Comparison of ENCODE assay signal across 11 cellular contexts in genomic region chr5:15106530-15107283, GRCh38.
DNase-seq lines count a peak whose midpoint lies in the region; ATAC-seq and TF ChIP-seq lines count a peak whose summit lies in the region.
"Had no signal": no experiment of that assay in that cellular context is flagged by ENCODE, and none has a peak within 500 bp of the region (broad histone marks: within the 10 kb centered on the region; RNA-seq: fewer than 3 reads in every experiment).

No MANE protein-coding gene starts in this region.

- no peak overlapping the region for H3K4ac ChIP-seq in IMR-90 (ENCODE audit: low read depth, low read length)

- no peaks in the 10 kb centered on the region for H3K9me3 ChIP-seq in IMR-90 (ENCODE audit: control insufficient read depth, insufficient read depth, low read length)
- H3K9me3 ChIP-seq: HAP-1 had no signal

- H4K91ac ChIP-seq in IMR-90 (ENCODE audit: insufficient read depth, low read depth, low read length), result no peak overlapping the region

- no peak overlapping the region for H3K9ac ChIP-seq in IMR-90 (ENCODE audit: low read depth, low read length)

- H3K36me3 ChIP-seq in IMR-90 (ENCODE audit: control insufficient read depth, insufficient read depth, low read length), result no peaks in the 10 kb centered on the region
- H3K36me3 ChIP-seq: HAP-1 had no signal

- H3K27ac ChIP-seq in IMR-90 (ENCODE audit: insufficient read depth, low read length), result no peak overlapping the region
- H3K27ac ChIP-seq: PC-9 had no signal

- ATAC-seq in IMR-90 (ENCODE audit: low read depth), result no peak
- ATAC-seq in left lobe of liver, result peak; percentile 83

- H2AFZ ChIP-seq in IMR-90 (replicated peaks; ENCODE audit: low read length, poor library complexity), result no peak overlapping the region
- H2AFZ ChIP-seq: PC-9 had no signal

- H2BK120ac ChIP-seq in IMR-90 (ENCODE audit: low read depth, low read length), result no peak overlapping the region

- no peak overlapping the region for H3K56ac ChIP-seq in IMR-90 (ENCODE audit: extremely low read depth, insufficient read depth, low read length)

- no peak overlapping the region for H2BK20ac ChIP-seq in IMR-90 (ENCODE audit: low read depth, low read length)

- no peak overlapping the region for H2BK15ac ChIP-seq in IMR-90 (ENCODE audit: low read depth, low read length)

- no peak overlapping the region for H2AK9ac ChIP-seq in IMR-90 (replicated peaks; ENCODE audit: low read depth, low read length, poor library complexity)

- POLR2A ChIA-PET in IMR-90 (lab: Charles Lee; ENCODE audit: unreplicated experiment), result no interaction called here

- DNase-seq in NCI-H510A treated with DMSO at 0.1 percent for 48 hours (lab: John Stamatoyannopoulos, UW) (peak; percentile 33), NCI-H510A (lab: John Stamatoyannopoulos, UW) (no peak), IMR-90 (no peak), left lobe of liver (ENCODE audit: low spot score) (no peak), retina (peak; percentile 26), HT-29 (ENCODE audit: low spot score) (no peak), mesenteric fat pad (ENCODE audit: low spot score) (no peak)
- DNase-seq: NCI-H524 treated with DMSO at 0.1 percent for 48 hours had no signal

- no peaks in the 10 kb centered on the region for H3K79me1 ChIP-seq in IMR-90 (ENCODE audit: low read depth in 1 of 2, low read length in 2 of 2)

- no peak overlapping the region for H2AK5ac ChIP-seq in IMR-90 (ENCODE audit: low read depth, low read length)

- no CpG with 5 or more reads among the region's 2 CpGs for WGBS in IMR-90 (ENCODE audit: extremely low coverage in 2 of 2, insufficient read length in 1 of 2), 2 experiments

- H4K8ac ChIP-seq in IMR-90 (ENCODE audit: low read depth in 2 of 2, low read length in 2 of 2), result no peak overlapping the region

- H2BK5ac ChIP-seq in IMR-90 (ENCODE audit: low read depth, low read length, poor library complexity, severe bottlenecking), result no peak overlapping the region

- no peaks in the 10 kb centered on the region for H4K20me1 ChIP-seq in IMR-90 (ENCODE audit: insufficient read depth, low read length)

- H3K4me2 ChIP-seq in IMR-90 (ENCODE audit: low read depth, low read length), result no peak overlapping the region
- H3K4me2 ChIP-seq: PC-9 had no signal

- TF ChIP-seq RAD21 in IMR-90 (IDR thresholded peaks at IDR 0.05; ENCODE audit: low read length), result no peak

- TF ChIP-seq POLR2A in IMR-90 (IDR thresholded peaks at IDR 0.05; ENCODE audit: low read depth, low read length), result no peak

- H3K9me1 ChIP-seq in IMR-90 (ENCODE audit: insufficient read depth, low read length), result no peaks in the 10 kb centered on the region

- H3K14ac ChIP-seq in IMR-90 (replicated peaks; ENCODE audit: low read depth, low read length), result no peak overlapping the region

- TF ChIP-seq CTCF in IMR-90 (conservative IDR thresholded peaks at IDR 0.05; ENCODE audit: low read depth, low read length), result no peak

- CTCF ChIA-PET in IMR-90 (lab: Yijun Ruan, JAX), result interaction anchor here (0.6 to 1.2 kb wide), 6 partner anchors 11 to 718 kb away, joined by 3 to 4 read pairs (median 3); no protein-coding TSS in a partner anchor

- H3K18ac ChIP-seq in IMR-90 (ENCODE audit: low read depth, low read length), result no peak overlapping the region

- no peaks in the 10 kb centered on the region for H3K4me1 ChIP-seq in IMR-90 (ENCODE audit: control insufficient read depth, insufficient read depth, low read length)
- H3K4me1 ChIP-seq: HAP-1 had no signal

- no peak overlapping the region for H3K4me3 ChIP-seq in IMR-90 (ENCODE audit: insufficient read depth, low read depth, low read length)
- H3K4me3 ChIP-seq: GM12878, HAP-1, PC-9 had no signal

- in situ Hi-C loops in IMR-90 (cut with MboI; ENCODE audit: low sequenced_read_pairs), result loop anchor here (10.0 kb wide), 2 partner anchors 178 to 888 kb away; no protein-coding TSS in a partner anchor

- peaks cover 5% of the 10 kb centered on the region; the same call in 1 of the 2 replicates for H3K27me3 ChIP-seq in IMR-90 (ENCODE audit: control insufficient read depth, insufficient read depth, low read length)

- no peak overlapping the region for H4K5ac ChIP-seq in IMR-90 (ENCODE audit: low read depth, low read length)

- BruUV-seq in IMR-90 (replicated peaks; lab: Mats Ljungman, UMichigan), result no TSS peak

- dilution Hi-C loops in IMR-90 (cut with HindIII; ENCODE audit: low sequenced_read_pairs, unreplicated experiment), result no loop called here

- no peak overlapping the region for H3K23ac ChIP-seq in IMR-90 (ENCODE audit: low read depth, low read length)

- intact Hi-C loops in IMR-90 (cut with micrococcal nuclease), result loop anchor here (1.0 to 10.0 kb wide), 3 partner anchors 422 to 889 kb away; no protein-coding TSS in a partner anchor

TF ChIP-seq in IMR-90, 13 proteins besides CTCF, POLR2A, EP300 and RAD21:
- TF ChIP-seq MAFK (IDR thresholded peaks at IDR 0.05; ENCODE audit: low read depth, low read length) (peak; percentile 96), MXI1 (IDR thresholded peaks at IDR 0.05; ENCODE audit: borderline replicate concordance, low read depth, low read length) (no peak)
TF ChIP-seq in IMR-90: peak in this region for 1.

Comparison
In these comparisons a context has a peak if more than half of its experiments do, and no peak if none do; other contexts are left out.
1. DNase-seq: peak in NCI-H510A treated with DMSO at 0.1 percent for 48 hours (single experiment) and retina (single experiment); none in NCI-H510A (single experiment), IMR-90 (single experiment), left lobe of liver (single experiment), HT-29 (single experiment) and mesenteric fat pad (single experiment).